ENCODE assay signal across 12 cellular contexts in genomic region chr10:67976292-67977245, GRCh38.
A peak's percentile ranks its signal among the peaks of the same experiment; 100 is the strongest.
DNase-seq lines count a peak whose midpoint lies in the region; ATAC-seq and TF ChIP-seq lines count a peak whose summit lies in the region.
"Had no signal": no experiment of that assay in that cellular context is flagged by ENCODE, and none has a peak within 500 bp of the region (broad histone marks: within the 10 kb centered on the region; RNA-seq: fewer than 3 reads in every experiment).

No MANE protein-coding gene starts in this region.

- H3K27me3 ChIP-seq in endodermal cell (ENCODE audit: control insufficient read depth, insufficient read depth, low read length, poor library complexity, severe bottlenecking) (no peaks in the 10 kb centered on the region), thyroid gland (no peaks in the 10 kb centered on the region)

- no peak overlapping the region for H3K4me3 Mint-ChIP-seq in activated CD8-positive, alpha-beta memory T cell treated with anti-CD3 and anti-CD28 coated beads, Interleukin-2, amount 10 ng/mL, durations not matched to agents 7 days and 5 days
- no peak overlapping the region for H3K4me3 Mint-ChIP-seq in endodermal cell
- no peak overlapping the region for H3K4me3 Mint-ChIP-seq in T-cell

- H3K4me3 ChIP-seq in endodermal cell (ENCODE audit: low read length) (no peak overlapping the region), thyroid gland (replicated peaks in 1 of 3) (no peak overlapping the region)
- H3K4me3 ChIP-seq: SK-N-MC had no signal

- H3K9me3 Mint-ChIP-seq in activated CD8-positive, alpha-beta memory T cell treated with anti-CD3 and anti-CD28 coated beads, Interleukin-2, amount 10 ng/mL, durations not matched to agents 7 days and 5 days (ENCODE audit: low read depth): peaks cover 2% of the 10 kb centered on the region
- peaks cover 13% of the 10 kb centered on the region for H3K9me3 Mint-ChIP-seq in endodermal cell
- H3K9me3 Mint-ChIP-seq in T-cell: peaks cover 0 to 6% (median 0%) of the 10 kb centered on the region in 3 donors

- H3K9ac ChIP-seq in endodermal cell (ENCODE audit: extremely low read depth, low read length, poor library complexity, severe bottlenecking): no peak overlapping the region
- H3K9ac ChIP-seq: parathyroid adenoma had no signal

- H3K36me3 ChIP-seq in endodermal cell (ENCODE audit: control insufficient read depth, insufficient read depth, low read length): peaks cover 69% of the 10 kb centered on the region
- peaks cover 8 to 16% of the 10 kb centered on the region in 2 donors for H3K36me3 ChIP-seq in thyroid gland

- TF ChIP-seq CTCF in endodermal cell (conservative IDR thresholded peaks at IDR 0.05) (no peak), thyroid gland (IDR thresholded peaks at IDR 0.05) (no peak)

- TF ChIP-seq POLR2A in thyroid gland (IDR thresholded peaks at IDR 0.05): no peak

- CTCF ChIA-PET in activated CD8-positive, alpha-beta memory T cell treated with anti-CD3 and anti-CD28 coated beads, Interleukin-2, amount 10 ng/mL, durations not matched to agents 7 days and 5 days (lab: Charles Lee): interaction anchor here (0.9 kb wide), 1 partner anchor 91 kb away, joined by 3 read pairs; no protein-coding TSS in a partner anchor
- CTCF ChIA-PET in T-cell (lab: Charles Lee): interaction anchor here (0.6 to 1.0 kb wide), 2 partner anchors 79 to 121 kb away, joined by 3 to 4 read pairs; no protein-coding TSS in a partner anchor

- intact Hi-C loops in thyroid gland (cut with DNase I): no loop called here

- no peak for DNase-seq in activated CD8-positive, alpha-beta memory T cell treated with anti-CD3 and anti-CD28 coated beads, Interleukin-2, amount 10 ng/mL, durations not matched to agents 7 days and 5 days
- no peak for DNase-seq in activated CD8-positive, alpha-beta memory T cell treated with anti-CD3 and anti-CD28 coated beads, Interleukin-2, amount 50 U/mL, for 4 hours
- DNase-seq in endodermal cell: peak; percentile 46
- DNase-seq in left lobe of liver (ENCODE audit: low spot score): peak; percentile 71
- peak; percentile 83 to 88 for DNase-seq in thyroid gland
- no peak for DNase-seq in T-cell
- no peak for DNase-seq in NK-92 (lab: John Stamatoyannopoulos, UW; ENCODE audit: unreplicated experiment)

- H3K9me3 ChIP-seq in endodermal cell (ENCODE audit: control insufficient read depth, low read length): peaks cover 18% of the 10 kb centered on the region
- no peaks in the 10 kb centered on the region for H3K9me3 ChIP-seq in thyroid gland

- POLR2A ChIA-PET in T-cell (lab: Charles Lee): no interaction called here

- H3K4me1 Mint-ChIP-seq in activated CD8-positive, alpha-beta memory T cell treated with anti-CD3 and anti-CD28 coated beads, Interleukin-2, amount 10 ng/mL, durations not matched to agents 7 days and 5 days: peaks cover 13% of the 10 kb centered on the region
- H3K4me1 Mint-ChIP-seq in endodermal cell (peaks cover 4% of the 10 kb centered on the region), T-cell (peaks cover 0 to 11% (median 0%) of the 10 kb centered on the region in 3 donors)

- H3K27me3 Mint-ChIP-seq in activated CD8-positive, alpha-beta memory T cell treated with anti-CD3 and anti-CD28 coated beads, Interleukin-2, amount 10 ng/mL, durations not matched to agents 7 days and 5 days: no peaks in the 10 kb centered on the region
- no peaks in the 10 kb centered on the region for H3K27me3 Mint-ChIP-seq in endodermal cell (ENCODE audit: insufficient read depth)
- no peaks in the 10 kb centered on the region for H3K27me3 Mint-ChIP-seq in T-cell

- ATAC-seq in activated CD8-positive, alpha-beta memory T cell treated with anti-CD3 and anti-CD28 coated beads, Interleukin-2, amount 10 ng/mL, durations not matched to agents 7 days and 5 days: no peak
- peak; percentile 94 for ATAC-seq in left lobe of liver
- ATAC-seq in T-cell (replicated peaks in 1 of 4): no peak
- no peak for ATAC-seq in HG03045 (IDR thresholded peaks at IDR 0.05; ENCODE audit: unreplicated experiment)
- ATAC-seq: activated CD4-positive, CD25-positive, alpha-beta regulatory T cell treated with anti-CD3 and anti-CD28 coated beads, Interleukin-2, amount 50 U/mL, for 24 hours; esophagus mucosa had no signal

- H3K36me3 Mint-ChIP-seq in activated CD8-positive, alpha-beta memory T cell treated with anti-CD3 and anti-CD28 coated beads, Interleukin-2, amount 10 ng/mL, durations not matched to agents 7 days and 5 days: peaks cover 70% of the 10 kb centered on the region
- H3K36me3 Mint-ChIP-seq in endodermal cell (ENCODE audit: low read depth) (peaks cover 66% of the 10 kb centered on the region), T-cell (peaks cover 74% of the 10 kb centered on the region)

- H3K27ac ChIP-seq in endodermal cell (ENCODE audit: low read depth, low read length) (no peak overlapping the region), thyroid gland (peak overlapping the region in 1 of 3 donors; percentile 4)
- H3K27ac ChIP-seq: parathyroid adenoma, SK-N-MC had no signal

- H3K4me1 ChIP-seq in endodermal cell (ENCODE audit: control insufficient read depth, insufficient read depth, low read length) (no peaks in the 10 kb centered on the region), thyroid gland (peaks cover 5 to 6% of the 10 kb centered on the region in 2 donors)
- H3K4me1 ChIP-seq: parathyroid adenoma had no signal

- 85 to 100% methylated on average over 1 to 3 of the region's 3 CpGs for WGBS in endodermal cell (ENCODE audit: insufficient coverage in 1 of 2, insufficient read length in 1 of 2), 2 experiments
- 47 to 63% methylated on average over 3 of the region's 3 CpGs for WGBS in thyroid gland, 2 donors

- H3K27ac Mint-ChIP-seq in activated CD8-positive, alpha-beta memory T cell treated with anti-CD3 and anti-CD28 coated beads, Interleukin-2, amount 10 ng/mL, durations not matched to agents 7 days and 5 days: peak overlapping the region; percentile 43
- H3K27ac Mint-ChIP-seq in endodermal cell (no peak overlapping the region), T-cell (peak overlapping the region in 1 of 2 donors; percentile 55)

Comparison
In these comparisons a context has a peak if more than half of its experiments do, and no peak if none do; other contexts are left out.
1. DNase-seq: peak in endodermal cell (single experiment), left lobe of liver (single experiment) and thyroid gland (2 of 2); none in activated CD8-positive, alpha-beta memory T cell treated with anti-CD3 and anti-CD28 coated beads, Interleukin-2, amount 10 ng/mL, durations not matched to agents 7 days and 5 days (single experiment), activated CD8-positive, alpha-beta memory T cell treated with anti-CD3 and anti-CD28 coated beads, Interleukin-2, amount 50 U/mL, for 4 hours (single experiment), T-cell (0 of 34) and NK-92 (single experiment).